Comparison of ENCODE assay signal across 11 cellular contexts in the genomic region with DNA sequence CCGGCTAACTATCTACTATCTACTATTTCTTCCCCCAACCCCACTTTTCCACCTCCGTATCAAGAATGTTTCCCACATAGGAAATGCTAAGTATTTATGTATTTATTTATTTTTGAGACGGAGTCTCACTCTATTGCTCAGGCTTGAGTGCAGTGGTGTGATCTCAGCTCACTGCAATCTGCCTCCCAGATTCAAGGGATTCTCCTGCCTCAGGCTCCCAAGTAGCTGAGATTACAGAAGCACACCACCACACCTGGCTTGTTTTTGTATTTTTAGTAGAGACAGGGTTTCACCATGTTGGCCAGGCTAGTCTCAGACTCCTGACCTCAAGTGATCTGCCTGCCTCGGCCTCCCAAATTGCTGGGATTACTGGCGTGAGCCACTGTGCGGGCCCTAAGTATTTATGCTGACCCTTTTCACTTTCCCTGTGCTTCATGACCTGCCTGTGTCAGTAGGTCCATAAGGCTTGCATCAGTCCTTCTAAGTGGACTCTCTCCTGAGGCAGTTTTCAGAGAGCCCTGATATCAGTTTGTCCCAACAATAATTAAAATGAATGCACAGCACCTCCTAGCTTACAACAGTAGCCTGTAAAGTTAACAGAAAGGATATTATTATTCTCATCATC. TPM values are rescaled to one million over a fixed set of nuclear protein-coding genes. Genes with fewer than 3 reads are reported as not detected.
"Had no signal": no experiment of that assay in that cellular context is flagged by ENCODE, and none has a peak within 500 bp of the region (broad histone marks: within the 10 kb centered on the region; RNA-seq: fewer than 3 reads in every experiment).

No MANE protein-coding gene starts in this region.

- H3K27ac ChIP-seq: GM23248, HL-60, KMS-11 had no signal

- H3K9ac ChIP-seq: GM23248, KMS-11 had no signal

- H2AFZ ChIP-seq: GM23248 had no signal

- H3K9me3 ChIP-seq: HAP-1 had no signal

- H3K36me3 ChIP-seq: HAP-1 had no signal

- ATAC-seq: HepG2 had no signal

- H3K4me2 ChIP-seq: KMS-11 had no signal

- H3K4me3 ChIP-seq: GM23248, HAP-1 had no signal

- DNase-seq: GM23248, GOT3, H7, KBM-7 had no signal

RNA-seq across cellular contexts. Expression of a gene that starts 55.2 kb away (rescaled TPM):
- total RNA-seq: GM23248, H4, HepG2, HT1080 had no signal
- polyA plus RNA-seq: GM23248, HepG2, IgD-negative memory B cell had no signal
